ENCODE assay signal across 8 cellular contexts in genomic region chr6:34235605-34236422, GRCh38. TPM values are rescaled to one million over a fixed set of nuclear protein-coding genes. Genes with fewer than 3 reads are reported as not detected.
DNase-seq lines count a peak whose midpoint lies in the region; ATAC-seq and TF ChIP-seq lines count a peak whose summit lies in the region.

No MANE protein-coding gene starts in this region.

- H3K9me3 ChIP-seq in AG04450 (ENCODE audit: control insufficient read depth, insufficient read depth, low read length) = no peaks in the 10 kb centered on the region; the same call in 1 of the 2 replicates
- H3K9me3 ChIP-seq in esophagus squamous epithelium = no peaks in the 10 kb centered on the region
- H3K9me3 ChIP-seq in transverse colon = no peaks in the 10 kb centered on the region

- TF ChIP-seq POLR2A in esophagus squamous epithelium (IDR thresholded peaks at IDR 0.05) (peak in 1 of 4 donors; percentile 48), transverse colon (IDR thresholded peaks at IDR 0.05) (peak; percentile 1)

- H3K36me3 ChIP-seq in esophagus squamous epithelium (peaks cover 0 to 12% (median 3%) of the 10 kb centered on the region in 3 donors), transverse colon (no peaks in the 10 kb centered on the region)

- 10 to 16% methylated on average over 18 to 26 of the region's 54 CpGs for WGBS in esophagus squamous epithelium, 2 donors
- 7% methylated on average over 47 of the region's 54 CpGs; no CpG with 5 or more reads in 1 of the 2 donors for WGBS in transverse colon (ENCODE audit: low coverage in 1 of 2), 2 donors

- CTCF ChIA-PET in AG04450 (lab: Charles Lee) = no interaction called here

- intact Hi-C loops in esophagus squamous epithelium (cut with DNase I) (no loop called here), transverse colon (cut with DNase I; ENCODE audit: low total_unique reads) (loop anchor here (5.0 kb wide), 1 partner anchor 1394 kb away; the partner anchor contains the start of gene PSMB8)

- peaks cover 0 to 59% (median 19%) of the 10 kb centered on the region in 3 donors for H3K4me1 ChIP-seq in esophagus squamous epithelium
- H3K4me1 ChIP-seq in transverse colon = peaks cover 0 to 33% (median 26%) of the 10 kb centered on the region in 4 donors

- H3K27me3 Mint-ChIP-seq in neural crest cell (ENCODE audit: low read depth) = peaks cover 6% of the 10 kb centered on the region

- POLR2A ChIA-PET in AG04450 (lab: Yijun Ruan, JAX) = interaction anchor here (1.0 to 1.7 kb wide), 3 partner anchors 12 to 190 kb away, joined by 3 to 9 read pairs (median 4); no protein-coding TSS in a partner anchor

- H3K4me3 Mint-ChIP-seq in neural crest cell = peak overlapping the region; percentile 93

- no peak for TF ChIP-seq EP300 in transverse colon (IDR thresholded peaks at IDR 0.05; ENCODE audit: low read depth)

- peaks cover 4% of the 10 kb centered on the region for H3K36me3 Mint-ChIP-seq in neural crest cell (ENCODE audit: low read depth)

- TF ChIP-seq CTCF in AG04450 (IDR thresholded peaks at IDR 0.05; ENCODE audit: low read depth, low read length) = no peak; the same call in 1 of the 2 replicates
- TF ChIP-seq CTCF in esophagus squamous epithelium (IDR thresholded peaks at IDR 0.05) = no peak
- TF ChIP-seq CTCF in neural crest cell (conservative IDR thresholded peaks at IDR 0.05) = peak; percentile 2
- TF ChIP-seq CTCF in transverse colon (IDR thresholded peaks at IDR 0.05) = no peak

- peak; percentile 9 for ATAC-seq in GM19351 (IDR thresholded peaks at IDR 0.05; ENCODE audit: unreplicated experiment)

- peak overlapping the region; percentile 96 for H3K27ac Mint-ChIP-seq in neural crest cell (ENCODE audit: unreplicated experiment)

- DNase-seq in AG04450 (ENCODE audit: low read depth, low spot score) (no peak), NAMALWA (ENCODE audit: low spot score) (peak; percentile 70), esophagus squamous epithelium (lab: John Stamatoyannopoulos, UW) (no peak), neural crest cell (ENCODE audit: low read depth, low spot score) (peak; percentile 73), transverse colon (peak; percentile 70), NCI-H526 treated with DMSO at 0.1 percent for 48 hours (lab: John Stamatoyannopoulos, UW) (no peak)
- peak; percentile 73 to 80 for DNase-seq in activated T-cell treated with anti-CD3 and anti-CD28 coated beads, Interleukin-2, amount 50 U/mL, for 48 hours

- H3K4me1 Mint-ChIP-seq in neural crest cell = peaks cover 41% of the 10 kb centered on the region

- H3K27me3 ChIP-seq in AG04450 (ENCODE audit: control insufficient read depth, insufficient read depth, low read length) (no peaks in the 10 kb centered on the region), esophagus squamous epithelium (no peaks in the 10 kb centered on the region), transverse colon (no peaks in the 10 kb centered on the region)

- in situ Hi-C loops in transverse colon (cut with MboI; ENCODE audit: low pct_ligation_motif_present in 1 of 4, low pct_unique_long_range_greater_than_20kb in 1 of 4, low sequenced_read_pairs in 3 of 4) = no loop called here

- H3K4me3 ChIP-seq in AG04450 (ENCODE audit: low read depth, low read length) (peak overlapping the region; percentile 73), esophagus squamous epithelium (peak overlapping the region; percentile 71 to 88 (median 80)), transverse colon (peak overlapping the region; percentile 75 to 92 (median 85))

- H3K9me3 Mint-ChIP-seq in neural crest cell = no peaks in the 10 kb centered on the region

- H3K27ac ChIP-seq in AG04450 (ENCODE audit: low read depth, low read length) (peak overlapping the region; percentile 68), esophagus squamous epithelium (peak overlapping the region; percentile 93 to 98 (median 96)), transverse colon (peak overlapping the region; percentile 96 to 99 (median 98))

RNA-seq across cellular contexts. Expression of gene HMGA1, which starts 0.9 kb away (rescaled TPM):
- 142 and 197 TPM in 2 replicates for polyA plus RNA-seq in AG04450 (2011; rRNA removed)
- 127 and 146 TPM in 2 replicates for polyA minus RNA-seq in AG04450 (2011; rRNA and poly(A)+ RNA removed)
- total RNA-seq in esophagus squamous epithelium (100 to 1,000 TPM; 118 to 309 (median 193) TPM), neural crest cell (1,143 and 1,176 TPM in 2 replicates), transverse colon (100 to 1,000 TPM in 1 of 4 donors, 10 to 100 TPM in 3; 23.2 to 112 (median 63.2) TPM)

RNA-seq across cellular contexts. Expression of gene SMIM29, which starts 13.0 kb away (rescaled TPM):
- 11.3 and 17.2 TPM in 2 replicates for polyA plus RNA-seq in AG04450 (2011; rRNA removed)
- 12.6 and 16.0 TPM in 2 replicates for polyA minus RNA-seq in AG04450 (2011; rRNA and poly(A)+ RNA removed)
- 10 to 100 TPM; 17.3 to 21.6 (median 18.2) TPM for total RNA-seq in esophagus squamous epithelium
- 13.5 and 13.9 TPM in 2 replicates for total RNA-seq in neural crest cell
- total RNA-seq in transverse colon = 10 to 100 TPM in 3 of 4 donors, 1 to 10 TPM in 1; 8.2 to 14.9 (median 12.5) TPM

Comparison
In these comparisons a context has a peak if more than half of its experiments do, and no peak if none do; other contexts are left out.
1. DNase-seq: peak in NAMALWA (single experiment), activated T-cell treated with anti-CD3 and anti-CD28 coated beads, Interleukin-2, amount 50 U/mL, for 48 hours (2 of 2), neural crest cell (single experiment) and transverse colon (single experiment); none in AG04450 (single experiment), esophagus squamous epithelium (single experiment) and NCI-H526 treated with DMSO at 0.1 percent for 48 hours (single experiment).
2. Peak in every context shown above with its lines, with median percentiles within 50 percentile points of each other: H3K27ac ChIP-seq and H3K4me3 ChIP-seq.